ENCODE assay signal across 13 cellular contexts in genomic region chr14:23025181-23025788, GRCh38. TPM values are rescaled to one million over a fixed set of nuclear protein-coding genes. Genes with fewer than 3 reads are reported as not detected.
A peak's percentile ranks its signal among the peaks of the same experiment; 100 is the strongest.
DNase-seq lines count a peak whose midpoint lies in the region; ATAC-seq and TF ChIP-seq lines count a peak whose summit lies in the region.
"Had no signal": no experiment of that assay in that cellular context is flagged by ENCODE, and none has a peak within 500 bp of the region (broad histone marks: within the 10 kb centered on the region; RNA-seq: fewer than 3 reads in every experiment).

No MANE protein-coding gene starts in this region.

- H3K27me3 Mint-ChIP-seq in activated CD8-positive, alpha-beta T cell treated with anti-CD3 and anti-CD28 coated beads for 36 hours = no peaks in the 10 kb centered on the region
- no peaks in the 10 kb centered on the region for H3K27me3 Mint-ChIP-seq in mesothelial cell of epicardium (ENCODE audit: low read depth)
- H3K27me3 Mint-ChIP-seq: stimulated activated memory B cell treated with anti-CD40 and anti-IgM and Interleukin-4, amounts not matched to agents 10 μg/mL and 1 μg/mL and 100 μg/mL, for 72 hours had no signal

- intact Hi-C loops in activated CD8-positive, alpha-beta T cell treated with anti-CD3 and anti-CD28 coated beads for 36 hours (cut with micrococcal nuclease) = no loop called here
- intact Hi-C loops in Right ventricle myocardium superior (cut with DNase I) = no loop called here

- H3K4me1 Mint-ChIP-seq in activated CD8-positive, alpha-beta T cell treated with anti-CD3 and anti-CD28 coated beads for 36 hours (ENCODE audit: low read depth) = peaks cover 65% of the 10 kb centered on the region
- H3K4me1 Mint-ChIP-seq in mesothelial cell of epicardium = peaks cover 16% of the 10 kb centered on the region

- TF ChIP-seq CTCF in activated CD8-positive, alpha-beta T cell treated with anti-CD3 and anti-CD28 coated beads for 36 hours (IDR thresholded peaks at IDR 0.05) = no peak
- TF ChIP-seq CTCF in mesothelial cell of epicardium (IDR thresholded peaks at IDR 0.05; ENCODE audit: unreplicated experiment) = no peak

- ATAC-seq in activated CD8-positive, alpha-beta T cell treated with anti-CD3 and anti-CD28 coated beads for 36 hours = peak; percentile 74
- no peak for ATAC-seq in Right ventricle myocardium superior (ENCODE audit: poor library complexity)
- ATAC-seq: stimulated activated memory B cell treated with anti-CD40 and anti-IgM and Interleukin-4, amounts not matched to agents 10 μg/mL and 1 μg/mL and 100 μg/mL, for 72 hours had no signal

- POLR2A ChIA-PET in HEK293T (lab: Yijun Ruan, JAX) = interaction anchor here (0.6 to 7.0 kb wide), 7 partner anchors 8 to 30 kb away, joined by 3 to 36 read pairs (median 5); no protein-coding TSS in a partner anchor
- POLR2A ChIA-PET in activated CD8-positive, alpha-beta T cell treated with anti-CD3 and anti-CD28 coated beads for 36 hours (lab: Charles Lee) = interaction anchor here (1.1 to 4.5 kb wide), 8 partner anchors 9 to 32 kb away, joined by 3 to 27 read pairs (median 4); partner anchors contain the start of genes CDH24 and PSMB5

- H3K27ac Mint-ChIP-seq in activated CD8-positive, alpha-beta T cell treated with anti-CD3 and anti-CD28 coated beads for 36 hours = peak overlapping the region; percentile 84
- peak overlapping the region; percentile 18 for H3K27ac Mint-ChIP-seq in mesothelial cell of epicardium
- H3K27ac Mint-ChIP-seq: stimulated activated memory B cell treated with anti-CD40 and anti-IgM and Interleukin-4, amounts not matched to agents 10 μg/mL and 1 μg/mL and 100 μg/mL, for 72 hours had no signal

- H3K36me3 Mint-ChIP-seq in activated CD8-positive, alpha-beta T cell treated with anti-CD3 and anti-CD28 coated beads for 36 hours (ENCODE audit: low read depth) = peaks cover 51% of the 10 kb centered on the region
- peaks cover 29% of the 10 kb centered on the region for H3K36me3 Mint-ChIP-seq in mesothelial cell of epicardium

- H3K4me3 Mint-ChIP-seq in activated CD8-positive, alpha-beta T cell treated with anti-CD3 and anti-CD28 coated beads for 36 hours = peak overlapping the region; percentile 3
- no peak overlapping the region for H3K4me3 Mint-ChIP-seq in mesothelial cell of epicardium
- H3K4me3 Mint-ChIP-seq: stimulated activated memory B cell treated with anti-CD40 and anti-IgM and Interleukin-4, amounts not matched to agents 10 μg/mL and 1 μg/mL and 100 μg/mL, for 72 hours had no signal

- CTCF ChIA-PET in HEK293T (lab: Yijun Ruan, JAX) = interaction anchor here (1.8 kb wide), 1 partner anchor 30 kb away, joined by 10 read pairs; no protein-coding TSS in a partner anchor
- CTCF ChIA-PET in activated CD8-positive, alpha-beta T cell treated with anti-CD3 and anti-CD28 coated beads for 36 hours (lab: Charles Lee) = interaction anchor here (0.9 to 5.1 kb wide), 11 partner anchors 8 to 70 kb away, joined by 3 to 22 read pairs (median 8); partner anchors contain the start of genes ACIN1 and C14orf119

- DNase-seq in DMS 273 (lab: John Stamatoyannopoulos, UW; ENCODE audit: unreplicated experiment) = peak; percentile 89
- DNase-seq in HEK293T (ENCODE audit: extremely low spot score) = no peak
- peak; percentile 61 for DNase-seq in activated CD8-positive, alpha-beta T cell treated with anti-CD3 and anti-CD28 coated beads for 36 hours
- DNase-seq in mesothelial cell of epicardium (ENCODE audit: low spot score in 2 of 2, unreplicated experiment in 2 of 2) = no peak
- DNase-seq in NCI-H2196 (lab: John Stamatoyannopoulos, UW; ENCODE audit: unreplicated experiment) = no peak
- DNase-seq in H4 (ENCODE audit: low spot score) = no peak
- no peak for DNase-seq in Right ventricle myocardium superior
- DNase-seq: esophagus squamous epithelium, NCI-H446 treated with DMSO at 0.1 percent for 48 hours had no signal

- no peaks in the 10 kb centered on the region for H3K9me3 Mint-ChIP-seq in activated CD8-positive, alpha-beta T cell treated with anti-CD3 and anti-CD28 coated beads for 36 hours
- H3K9me3 Mint-ChIP-seq in mesothelial cell of epicardium = no peaks in the 10 kb centered on the region
- H3K9me3 Mint-ChIP-seq: stimulated activated memory B cell treated with anti-CD40 and anti-IgM and Interleukin-4, amounts not matched to agents 10 μg/mL and 1 μg/mL and 100 μg/mL, for 72 hours had no signal

TF ChIP-seq in HEK293T, 16 proteins besides CTCF, POLR2A, EP300 and RAD21:
- TF ChIP-seq, protein P1, sequence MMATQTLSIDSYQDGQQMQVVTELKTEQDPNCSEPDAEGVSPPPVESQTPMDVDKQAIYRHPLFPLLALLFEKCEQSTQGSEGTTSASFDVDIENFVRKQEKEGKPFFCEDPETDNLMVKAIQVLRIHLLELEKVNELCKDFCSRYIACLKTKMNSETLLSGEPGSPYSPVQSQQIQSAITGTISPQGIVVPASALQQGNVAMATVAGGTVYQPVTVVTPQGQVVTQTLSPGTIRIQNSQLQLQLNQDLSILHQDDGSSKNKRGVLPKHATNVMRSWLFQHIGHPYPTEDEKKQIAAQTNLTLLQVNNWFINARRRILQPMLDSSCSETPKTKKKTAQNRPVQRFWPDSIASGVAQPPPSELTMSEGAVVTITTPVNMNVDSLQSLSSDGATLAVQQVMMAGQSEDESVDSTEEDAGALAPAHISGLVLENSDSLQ (IDR thresholded peaks at IDR 0.05) = peak; percentile 41
- no peak for TF ChIP-seq FOXM1 (IDR thresholded peaks at IDR 0.05; ENCODE audit: borderline replicate concordance)

RNA-seq across cellular contexts. Expression of gene PSMB5, which starts 9.4 kb away (rescaled TPM):
- 100 to 1,000 TPM; 119 to 120 TPM for total RNA-seq in activated CD8-positive, alpha-beta T cell treated with anti-CD3 and anti-CD28 coated beads for 36 hours
- total RNA-seq in mesothelial cell of epicardium (121 to 124 TPM (median 123 TPM) in 3 replicates), Right ventricle myocardium superior (129 TPM)
- total RNA-seq in H4 (2014; rRNA removed; shearing (Covaris generic)) = 444 and 478 TPM in 2 replicates

RNA-seq across cellular contexts. Expression of gene C14orf93, which starts 15.3 kb away (rescaled TPM):
- total RNA-seq in activated CD8-positive, alpha-beta T cell treated with anti-CD3 and anti-CD28 coated beads for 36 hours = 10 to 100 TPM; 13.2 to 13.5 TPM
- total RNA-seq in mesothelial cell of epicardium = 14.0 to 15.1 TPM (median 14.9 TPM) in 3 replicates
- total RNA-seq in H4 (2014; rRNA removed; shearing (Covaris generic)) = 6.9 and 15.1 TPM in 2 replicates
- total RNA-seq in Right ventricle myocardium superior = 5.5 TPM

RNA-seq across cellular contexts. Expression of gene PSMB11, which starts 16.7 kb away (rescaled TPM):
- not detected for total RNA-seq in activated CD8-positive, alpha-beta T cell treated with anti-CD3 and anti-CD28 coated beads for 36 hours
- 0.09 TPM in 1 of 3 replicates, not detected in the others for total RNA-seq in mesothelial cell of epicardium
- total RNA-seq in H4 (2014; rRNA removed; shearing (Covaris generic)) = not detected in 2 replicates
- total RNA-seq in Right ventricle myocardium superior = not detected
- total RNA-seq: breast epithelium, esophagus squamous epithelium, MCF 10A, myocyte had no signal

RNA-seq across cellular contexts. Expression of gene CDH24, which starts 32.0 kb away (rescaled TPM):
- total RNA-seq in activated CD8-positive, alpha-beta T cell treated with anti-CD3 and anti-CD28 coated beads for 36 hours = under 1 TPM; 0.69 to 0.72 TPM
- total RNA-seq in mesothelial cell of epicardium (26.4 to 30.4 TPM (median 29.3 TPM) in 3 replicates), Right ventricle myocardium superior (1.6 TPM)
- 2.9 and 3.3 TPM in 2 replicates for total RNA-seq in H4 (2014; rRNA removed; shearing (Covaris generic))

RNA-seq across cellular contexts. Expression of gene AJUBA, which starts 42.9 kb away (rescaled TPM):
- total RNA-seq in activated CD8-positive, alpha-beta T cell treated with anti-CD3 and anti-CD28 coated beads for 36 hours = 1 to 10 TPM; 2.3 to 2.6 TPM
- total RNA-seq in mesothelial cell of epicardium (108 to 110 TPM (median 109 TPM) in 3 replicates), Right ventricle myocardium superior (10.9 TPM)
- total RNA-seq in H4 (2014; rRNA removed; shearing (Covaris generic)) = 24.7 and 25.9 TPM in 2 replicates

Comparison
In these comparisons a context has a peak if more than half of its experiments do, and no peak if none do; other contexts are left out.
1. DNase-seq: peak in DMS 273 (single experiment) and activated CD8-positive, alpha-beta T cell treated with anti-CD3 and anti-CD28 coated beads for 36 hours (single experiment); none in HEK293T (single experiment), mesothelial cell of epicardium (0 of 2), NCI-H2196 (single experiment), H4 (single experiment) and Right ventricle myocardium superior (single experiment).